In genomic region chr2:131094655-131095281, GRCh38 we compare ENCODE assay signal across 1 cellular context.
TF ChIP-seq lines count a peak whose summit lies in the region.

No MANE protein-coding gene starts in this region.

TF ChIP-seq in endothelial cell of umbilical vein, 7 proteins besides CTCF, POLR2A, EP300 and RAD21 (continued from another document):
- TF ChIP-seq JUN (IDR thresholded peaks at IDR 0.05; ENCODE audit: borderline replicate concordance, insufficient read depth, insufficient read length, low read depth), result no peak
